In genomic region chr10:5446390-5446926, GRCh38 we compare ENCODE assay signal across 8 cellular contexts. TPM values are rescaled to one million over a fixed set of nuclear protein-coding genes. Genes with fewer than 3 reads are reported as not detected.
DNase-seq lines count a peak whose midpoint lies in the region; ATAC-seq and TF ChIP-seq lines count a peak whose summit lies in the region.

No MANE protein-coding gene starts in this region.

- in situ Hi-C loops in astrocyte of the cerebellum (cut with HindIII; ENCODE audit: low sequenced_read_pairs), result loop anchor here (5.0 kb wide), 1 partner anchor 171 kb away; no protein-coding TSS in a partner anchor

- H3K36me3 ChIP-seq in aorta (ENCODE audit: control insufficient read depth in 1 of 2, insufficient read depth in 2 of 2, low read length in 1 of 2), result peaks cover 0 to 1% of the 10 kb centered on the region in 2 donors

- intact Hi-C loops in aorta (cut with DNase I), result loop anchor here (2.0 to 10.0 kb wide), 5 partner anchors 101 to 428 kb away; no protein-coding TSS in a partner anchor

- H3K27ac ChIP-seq in aorta (ENCODE audit: low read depth in 1 of 2, low read length in 2 of 2), result peak overlapping the region in 1 of 2 donors; percentile 50

- H3K4me3 ChIP-seq in Jurkat, Clone E6-1 (ENCODE audit: low read length), result peak overlapping the region; percentile 54
- H3K4me3 ChIP-seq in astrocyte of the cerebellum (ENCODE audit: low read depth, low read length) (peak overlapping the region; percentile 59), aorta (ENCODE audit: low read length in 2 of 2) (peak overlapping the region; percentile 98 to 100)

- peak; percentile 85 to 87 for DNase-seq in NCI-H187 (lab: John Stamatoyannopoulos, UW)
- no peak for DNase-seq in NCI-H187 treated with DMSO at 0.1 percent for 48 hours (lab: John Stamatoyannopoulos, UW)
- DNase-seq in Jurkat, Clone E6-1 (ENCODE audit: low read depth, low spot score), result peak; percentile 68
- DNase-seq in T-helper 2 cell, result peak in 4 of 5 experiments; percentile 34 to 90 (median 62)
- DNase-seq in astrocyte of the cerebellum (ENCODE audit: low read depth), result peak; percentile 32
- DNase-seq in hypothalamus (lab: John Stamatoyannopoulos, UW), result peak in 33 of 51 donors; percentile 6 to 66 (median 36)
- DNase-seq in retina, result peak; percentile 78
- DNase-seq in aorta, result peak; percentile 95 to 98

- WGBS in aorta, 2 donors, result 0 to 1% methylated on average over 23 of the region's 23 CpGs

- H3K4me1 ChIP-seq in aorta (ENCODE audit: control insufficient read depth in 1 of 2, insufficient read depth in 2 of 2, low read length in 2 of 2), result peaks cover 0 to 8% of the 10 kb centered on the region in 2 donors

- no peaks in the 10 kb centered on the region for H3K27me3 ChIP-seq in aorta (ENCODE audit: control insufficient read depth in 1 of 2, insufficient read depth in 2 of 2, low read length in 1 of 2)

- H3K9me3 ChIP-seq in aorta (ENCODE audit: control insufficient read depth, low read length), result no peaks in the 10 kb centered on the region

- no peak for TF ChIP-seq CTCF in astrocyte of the cerebellum (IDR thresholded peaks at IDR 0.05; ENCODE audit: low read depth, low read length, missing control alignments)

- ATAC-seq in aorta (ENCODE audit: low FRiP score), result peak; percentile 97

RNA-seq across cellular contexts. Expression of gene NET1, which starts 34.1 kb away (rescaled TPM):
- polyA plus RNA-seq in Jurkat, Clone E6-1 (2012; ENCODE audit: insufficient read depth, insufficient read length), result 24.6 TPM
- 100 to 1,000 TPM; 266 to 451 TPM for total RNA-seq in aorta
- 100 to 1,000 TPM in 1 of 2 donors, 10 to 100 TPM in 1; 76.2 to 240 TPM for polyA plus RNA-seq in aorta

RNA-seq across cellular contexts. Expression of gene TUBAL3, which starts 41.8 kb away (rescaled TPM):
- 3.3 TPM for polyA plus RNA-seq in Jurkat, Clone E6-1 (2012; ENCODE audit: insufficient read depth, insufficient read length)
- total RNA-seq in aorta, result not detected
- 10 to 100 TPM in 1 of 2 donors, under 1 TPM in 1; 0.28 to 10.6 TPM for polyA plus RNA-seq in aorta

RNA-seq across cellular contexts. Expression of gene CALML5, which starts 52.9 kb away (rescaled TPM):
- polyA plus RNA-seq in Jurkat, Clone E6-1 (2012; ENCODE audit: insufficient read depth, insufficient read length), result not detected
- not detected for total RNA-seq in aorta
- polyA plus RNA-seq in aorta, result not detected
